ENCODE assay signal across 27 cellular contexts in genomic region chr2:140440815-140441214, GRCh38.
A peak's percentile ranks its signal among the peaks of the same experiment; 100 is the strongest.
DNase-seq lines count a peak whose midpoint lies in the region; ATAC-seq and TF ChIP-seq lines count a peak whose summit lies in the region.
"Had no signal": no experiment of that assay in that cellular context is flagged by ENCODE, and none has a peak within 500 bp of the region (broad histone marks: within the 10 kb centered on the region; RNA-seq: fewer than 3 reads in every experiment).

No MANE protein-coding gene starts in this region.

- peak; percentile 15; the same call in 1 of the 2 replicates for TF ChIP-seq RAD21 in SK-N-SH (IDR thresholded peaks at IDR 0.05; ENCODE audit: low read length)

- no peaks in the 10 kb centered on the region for H4K20me1 ChIP-seq in SK-N-SH (ENCODE audit: insufficient read depth)

- peaks cover 2% of the 10 kb centered on the region; the same call in 1 of the 2 replicates for H3K4me1 ChIP-seq in HEK293 (ENCODE audit: control insufficient read depth, insufficient read depth, low read length)
- peaks cover 5 to 30% of the 10 kb centered on the region in 2 experiments; a peak in 2 of 4 replicates for H3K4me1 ChIP-seq in SK-N-SH (ENCODE audit: control insufficient read depth in 1 of 2, insufficient read depth in 2 of 2, low read depth in 1 of 2, low read length in 1 of 2)
- peaks cover 14% of the 10 kb centered on the region for H3K4me1 ChIP-seq in mesodermal cell (ENCODE audit: control insufficient read depth, insufficient read depth, low read length, poor library complexity, severe bottlenecking)

- H3K79me2 ChIP-seq in SK-N-SH (ENCODE audit: insufficient read depth), result no peaks in the 10 kb centered on the region

- no peak for TF ChIP-seq CTCF in HEK293 (tag by site-specific recombination; IDR thresholded peaks at IDR 0.05)
- no peak for TF ChIP-seq CTCF in SK-N-SH (IDR thresholded peaks at IDR 0.05)

- no peak overlapping the region for H2AFZ ChIP-seq in SK-N-SH (ENCODE audit: low read depth)

- no peak overlapping the region for H3K4me2 ChIP-seq in SK-N-SH

- H3K9me3 ChIP-seq in HEK293 (ENCODE audit: control insufficient read depth, insufficient read depth, low read depth, low read length), result no peaks in the 10 kb centered on the region
- H3K9me3 ChIP-seq in SK-N-SH, result no peaks in the 10 kb centered on the region
- H3K9me3 ChIP-seq in mesodermal cell (ENCODE audit: control insufficient read depth, low read length), result no peaks in the 10 kb centered on the region
- H3K9me3 ChIP-seq: Caco-2 had no signal

- CTCF ChIA-PET in HEK293 (lab: Yijun Ruan, JAX), result no interaction called here
- CTCF ChIA-PET in SK-N-SH (lab: Yijun Ruan, JAX), result no interaction called here

- no peak overlapping the region for H3K9ac ChIP-seq in SK-N-SH

- POLR2A ChIA-PET in HEK293 (lab: Yijun Ruan, JAX), result no interaction called here
- POLR2A ChIA-PET in SK-N-SH (lab: Yijun Ruan, JAX), result no interaction called here

- H3K9me2 ChIP-seq in SK-N-SH, result no peaks in the 10 kb centered on the region

- no peaks in the 10 kb centered on the region for H3K27me3 ChIP-seq in SK-N-SH (ENCODE audit: insufficient read depth)

- DNase-seq in NCI-H524 treated with DMSO at 0.1 percent for 48 hours (lab: John Stamatoyannopoulos, UW) (peak; percentile 68), SK-N-SH (peak; percentile 40), NCI-H510A (lab: John Stamatoyannopoulos, UW) (no peak), NCI-H774 (lab: John Stamatoyannopoulos, UW) (no peak)
- DNase-seq: C1 segment of cervical spinal cord; Caco-2; CD4-positive, alpha-beta memory T cell; DMS 273 treated with DMSO at 0.1 percent for 48 hours; DMS79; EL; GDM1; HCEC 1CT; NCI-H1092 treated with DMSO at 0.1 percent for 48 hours; NCI-H1436; NCI-H187; NCI-H2171 treated with DMSO at 0.1 percent for 48 hours; NCI-H446; NCI-H69; OCI-M1; SIG-M5; T-helper 2 cell had no signal

- 11% methylated on average over 2 of the region's 2 CpGs for WGBS in SK-N-SH (ENCODE audit: low lambda C conversion rate)
- no CpG with 5 or more reads among the region's 2 CpGs for WGBS in mesodermal cell (ENCODE audit: insufficient coverage in 2 of 2), 2 experiments

- ATAC-seq in HG02973 (IDR thresholded peaks at IDR 0.05; ENCODE audit: unreplicated experiment) (no peak), GM19351 (IDR thresholded peaks at IDR 0.05; ENCODE audit: unreplicated experiment) (no peak)
- ATAC-seq: GM12878 had no signal

- H3K4me3 ChIP-seq in HEK293 (ENCODE audit: low read depth, low read length) (no peak overlapping the region), SK-N-SH (ENCODE audit: low read depth in 2 of 2, low read length in 1 of 2) (no peak overlapping the region), mesodermal cell (ENCODE audit: extremely low read depth, insufficient read depth, low read length, poor library complexity, severe bottlenecking) (no peak overlapping the region)
- H3K4me3 ChIP-seq: GM12878 had no signal

- no peaks in the 10 kb centered on the region for H3F3A ChIP-seq in SK-N-SH (replicated peaks; ENCODE audit: insufficient read depth)

- H3K27ac ChIP-seq in HEK293 (ENCODE audit: extremely low read depth, low read depth, low read length), result no peak overlapping the region
- peak overlapping the region in 1 of 2 experiments; percentile 92; a peak in 2 of 4 replicates for H3K27ac ChIP-seq in SK-N-SH (ENCODE audit: low read depth in 2 of 2, low read length in 1 of 2)
- H3K27ac ChIP-seq in mesodermal cell (ENCODE audit: low read depth, low read length, severe bottlenecking), result peak overlapping the region; percentile 79
- H3K27ac ChIP-seq: HL-60 had no signal

- H3K36me3 ChIP-seq in HEK293 (ENCODE audit: control insufficient read depth in 2 of 2, insufficient read depth in 1 of 2, low read length in 2 of 2), result no peaks in the 10 kb centered on the region
- no peaks in the 10 kb centered on the region for H3K36me3 ChIP-seq in SK-N-SH (replicated peaks in 1 of 2; ENCODE audit: control insufficient read depth in 1 of 2, insufficient read depth in 2 of 2, low read length in 1 of 2)
- no peaks in the 10 kb centered on the region for H3K36me3 ChIP-seq in mesodermal cell (ENCODE audit: control insufficient read depth, insufficient read depth, low read length)

- TF ChIP-seq EP300 in SK-N-SH (IDR thresholded peaks at IDR 0.05; ENCODE audit: borderline replicate concordance in 1 of 2, low read depth in 1 of 2, low read length in 1 of 2), result peak; percentile 81 to 99

TF ChIP-seq in HEK293, 187 proteins besides CTCF, POLR2A, EP300 and RAD21 (continues in another document):
- TF ChIP-seq OVOL3 (tag by site-specific recombination; IDR thresholded peaks at IDR 0.05) (no peak), TSHZ1 (tag by site-specific recombination; IDR thresholded peaks at IDR 0.05; ENCODE audit: borderline replicate concordance) (no peak), KLF16 (tag by site-specific recombination; IDR thresholded peaks at IDR 0.05) (no peak), ZNF391 (tag by site-specific recombination; IDR thresholded peaks at IDR 0.05; ENCODE audit: borderline replicate concordance, low read depth) (no peak)

TF ChIP-seq in SK-N-SH, 30 proteins besides CTCF, POLR2A, EP300 and RAD21:
- TF ChIP-seq MAX (IDR thresholded peaks at IDR 0.05; ENCODE audit: low read depth), result no peak
- TF ChIP-seq GATA2 (CRISPR knock-in tag; IDR thresholded peaks at IDR 0.05), result peak; percentile 96
- TF ChIP-seq PBX3 (IDR thresholded peaks at IDR 0.05), result peak; percentile 84
- no peak for TF ChIP-seq FOSL2 (IDR thresholded peaks at IDR 0.05; ENCODE audit: borderline replicate concordance, low read depth)
- TF ChIP-seq JUND (IDR thresholded peaks at IDR 0.05), result peak; percentile 73
- peak; percentile 17; the same call in 1 of the 2 replicates for TF ChIP-seq MXI1 (IDR thresholded peaks at IDR 0.05; ENCODE audit: low read depth, low read length)
- TF ChIP-seq TEAD4 (IDR thresholded peaks at IDR 0.05; ENCODE audit: borderline replicate concordance, insufficient read depth), result peak; percentile 92
- TF ChIP-seq POLR2AphosphoS5 (IDR thresholded peaks at IDR 0.05; ENCODE audit: low read depth, low read length), result peak; percentile 68
- TF ChIP-seq RCOR1 (IDR thresholded peaks at IDR 0.05; ENCODE audit: low read length), result peak; percentile 99
- peak; percentile 76 for TF ChIP-seq FOXM1 (IDR thresholded peaks at IDR 0.05; ENCODE audit: low read depth)
- no peak for TF ChIP-seq RFX5 (IDR thresholded peaks at IDR 0.05; ENCODE audit: low read length)
- TF ChIP-seq GABPA (IDR thresholded peaks at IDR 0.05; ENCODE audit: low read depth), result no peak
- TF ChIP-seq MEF2A (IDR thresholded peaks at IDR 0.05; ENCODE audit: borderline replicate concordance, low read depth), result peak; percentile 25; the same call in 1 of the 2 replicates
- peak; percentile 87 for TF ChIP-seq CHD2 (IDR thresholded peaks at IDR 0.05; ENCODE audit: low read length, partially characterized antibody)
- no peak for TF ChIP-seq USF2 (IDR thresholded peaks at IDR 0.05; ENCODE audit: borderline replicate concordance, low read depth, low read length)
- TF ChIP-seq NFIC (IDR thresholded peaks at IDR 0.05; ENCODE audit: borderline replicate concordance), result peak; percentile 6; the same call in 1 of the 2 replicates
- no peak for TF ChIP-seq SIN3A (IDR thresholded peaks at IDR 0.05; ENCODE audit: borderline replicate concordance, low read depth, low read length)
- TF ChIP-seq FOXJ3 (CRISPR knock-in tag; IDR thresholded peaks at IDR 0.05), result peak; percentile 70
- no peak for TF ChIP-seq NRF1 (IDR thresholded peaks at IDR 0.05; ENCODE audit: low read depth, low read length)
- TF ChIP-seq TCF12 (IDR thresholded peaks at IDR 0.05), result peak; percentile 95
TF ChIP-seq in SK-N-SH: peak in this region for 13.

Comparison
In these comparisons a context has a peak if more than half of its experiments do, and no peak if none do; other contexts are left out.
1. DNase-seq: peak in NCI-H524 treated with DMSO at 0.1 percent for 48 hours (single experiment) and SK-N-SH (single experiment); none in NCI-H510A (single experiment) and NCI-H774 (single experiment).
2. Of the 4 proteins assayed by ChIP-seq in both HEK293 and SK-N-SH: peak only in HEK293: none; only in SK-N-SH: PBX3; in both: none; in neither: 3.